In genomic region chr3:107752202-107752990, GRCh38 we compare ENCODE assay signal across 8 cellular contexts.
A peak's percentile ranks its signal among the peaks of the same experiment; 100 is the strongest.
DNase-seq lines count a peak whose midpoint lies in the region; ATAC-seq, FAIRE-seq and TF ChIP-seq lines count a peak whose summit lies in the region.

No MANE protein-coding gene starts in this region.

- ATAC-seq in GM21723 (IDR thresholded peaks at IDR 0.05; ENCODE audit: unreplicated experiment) (no peak), HG03025 (IDR thresholded peaks at IDR 0.05; ENCODE audit: low FRiP score, unreplicated experiment) (no peak), HG03139 (IDR thresholded peaks at IDR 0.05; ENCODE audit: unreplicated experiment) (no peak)

- H3K4me3 ChIP-seq in brain microvascular endothelial cell (ENCODE audit: low read depth, low read length) = no peak overlapping the region

- H3K27ac ChIP-seq in brain microvascular endothelial cell = no peak overlapping the region

- no peaks in the 10 kb centered on the region for H3K27me3 ChIP-seq in brain microvascular endothelial cell (replicated peaks)

- FAIRE-seq in GM12891 (lab: Jason Lieb, UNC) = peak; percentile 78

- in situ Hi-C loops in brain microvascular endothelial cell (cut with HindIII; ENCODE audit: low pct_ligation_motif_present, low sequenced_read_pairs) = no loop called here

- DNase-seq in GM12891 (ENCODE audit: insufficient read length, low spot score) = no peak
- peak; percentile 8 to 96 (median 71) for DNase-seq in NCI-H1417 (lab: John Stamatoyannopoulos, UW)
- peak; percentile 42 for DNase-seq in brain microvascular endothelial cell
- peak; percentile 37 for DNase-seq in medulla oblongata (ENCODE audit: extremely low spot score)
- DNase-seq in DMS79 (lab: John Stamatoyannopoulos, UW) = no peak

- H3K36me3 ChIP-seq in brain microvascular endothelial cell (replicated peaks) = no peaks in the 10 kb centered on the region

- TF ChIP-seq CTCF in brain microvascular endothelial cell (IDR thresholded peaks at IDR 0.05; ENCODE audit: low read depth, low read length, missing control alignments) = peak; percentile 73

- no peak for TF ChIP-seq POLR2A in GM12891 (IDR thresholded peaks at IDR 0.05; ENCODE audit: low read depth, low read length)

TF ChIP-seq in GM12891, 5 proteins besides CTCF, POLR2A, EP300 and RAD21:
- TF ChIP-seq TAF1 (IDR thresholded peaks at IDR 0.05; ENCODE audit: low read depth, low read length) (no peak), PAX5 (IDR thresholded peaks at IDR 0.05; ENCODE audit: insufficient read depth, low read length, severe bottlenecking) (no peak), POLR2AphosphoS5 (IDR thresholded peaks at IDR 0.05; ENCODE audit: low read depth, low read length) (no peak), SPI1 (IDR thresholded peaks at IDR 0.05; ENCODE audit: low read depth, low read length) (no peak), POU2F2 (IDR thresholded peaks at IDR 0.05; ENCODE audit: low read depth, low read length) (no peak)

Comparison
In these comparisons a context has a peak if more than half of its experiments do, and no peak if none do; other contexts are left out.
1. DNase-seq: peak in NCI-H1417 (3 of 3), brain microvascular endothelial cell (single experiment) and medulla oblongata (single experiment); none in GM12891 (single experiment) and DMS79 (single experiment).